ENCODE assay signal across 9 cellular contexts in genomic region chr4:30380404-30380998, GRCh38.
DNase-seq lines count a peak whose midpoint lies in the region; ATAC-seq and TF ChIP-seq lines count a peak whose summit lies in the region.
"Had no signal": no experiment of that assay in that cellular context is flagged by ENCODE, and none has a peak within 500 bp of the region (broad histone marks: within the 10 kb centered on the region; RNA-seq: fewer than 3 reads in every experiment).

No MANE protein-coding gene starts in this region.

- H3K4me1 ChIP-seq in spleen = no peaks in the 10 kb centered on the region
- H3K4me1 ChIP-seq: BLaER1 had no signal

- ATAC-seq in GM21619 (IDR thresholded peaks at IDR 0.05; ENCODE audit: unreplicated experiment) (peak; percentile 92), GM21367 (IDR thresholded peaks at IDR 0.05; ENCODE audit: unreplicated experiment) (no peak)

- peak; percentile 22 for DNase-seq in NCI-H1436 (lab: John Stamatoyannopoulos, UW)
- no peak for DNase-seq in NCI-H1436 treated with DMSO at 0.1 percent for 48 hours (lab: John Stamatoyannopoulos, UW)
- peak; percentile 57 for DNase-seq in LNCaP clone FGC (ENCODE audit: low read depth)
- peak in 1 of 2 donors; percentile 43 for DNase-seq in foreskin fibroblast
- DNase-seq in spleen = no peak

- H3F3A ChIP-seq in SU-DHL-6 (ENCODE audit: insufficient read depth) = no peaks in the 10 kb centered on the region

- H4K20me1 ChIP-seq in SU-DHL-6 (ENCODE audit: low read depth, low read length) = no peaks in the 10 kb centered on the region
- H4K20me1 ChIP-seq: BLaER1 had no signal

- 56 to 69% (median 58%) methylated on average over 6 of the region's 6 CpGs for WGBS in spleen, 5 donors

- no peaks in the 10 kb centered on the region for H3K9me2 ChIP-seq in SU-DHL-6 (replicated peaks; ENCODE audit: insufficient read depth, low read length)

- no peaks in the 10 kb centered on the region for H3K79me2 ChIP-seq in SU-DHL-6 (ENCODE audit: insufficient read depth, low read length)

- no peak overlapping the region for H3K27ac ChIP-seq in SU-DHL-6 (ENCODE audit: low read depth, low read length)
- no peak overlapping the region for H3K27ac ChIP-seq in spleen
- H3K27ac ChIP-seq: BLaER1 had no signal

- intact Hi-C loops in spleen (cut with DNase I; ENCODE audit: low total_unique reads) = no loop called here

- no peak overlapping the region for H2AFZ ChIP-seq in SU-DHL-6 (ENCODE audit: low read depth, low read length, severe bottlenecking)

- TF ChIP-seq POLR2A in spleen (IDR thresholded peaks at IDR 0.05) = no peak

- H3K4me3 ChIP-seq in LNCaP clone FGC (ENCODE audit: low read depth, low read length) = no peak overlapping the region
- H3K4me3 ChIP-seq in SU-DHL-6 (ENCODE audit: insufficient read depth, low read length, poor library complexity, severe bottlenecking) = no peak overlapping the region
- no peak overlapping the region for H3K4me3 ChIP-seq in foreskin fibroblast (ENCODE audit: low read depth in 1 of 2, low read length in 2 of 2)
- no peak overlapping the region for H3K4me3 ChIP-seq in spleen
- H3K4me3 ChIP-seq: BLaER1 had no signal

- peak; percentile 93 for TF ChIP-seq CTCF in LNCaP clone FGC (IDR thresholded peaks at IDR 0.05; ENCODE audit: control insufficient read depth, extremely low read depth, insufficient read depth)
- peak; percentile 24 for TF ChIP-seq CTCF in SU-DHL-6 (IDR thresholded peaks at IDR 0.05; ENCODE audit: insufficient read depth, low read length, poor library complexity, severe bottlenecking)
- peak; percentile 70 for TF ChIP-seq CTCF in foreskin fibroblast (IDR thresholded peaks at IDR 0.05; ENCODE audit: low read depth, low read length)
- TF ChIP-seq CTCF in spleen (IDR thresholded peaks at IDR 0.05 in 8 of 11, conservative IDR thresholded peaks at IDR 0.05 in 3 of 11) = peak in 7 of 11 experiments; percentile 21 to 62 (median 48)

- H3K9me3 ChIP-seq in SU-DHL-6 (ENCODE audit: insufficient read depth, low read length) (no peaks in the 10 kb centered on the region), spleen (peaks cover 0 to 23% (median 2%) of the 10 kb centered on the region in 8 donors)
- H3K9me3 ChIP-seq: BLaER1 had no signal

- H3K36me3 ChIP-seq in SU-DHL-6 (ENCODE audit: low read length) (no peaks in the 10 kb centered on the region), spleen (no peaks in the 10 kb centered on the region)
- H3K36me3 ChIP-seq: BLaER1 had no signal

- H3K4me2 ChIP-seq in SU-DHL-6 (ENCODE audit: low read depth, low read length, poor library complexity, severe bottlenecking) = no peak overlapping the region
- H3K4me2 ChIP-seq: BLaER1 had no signal

- H3K9ac ChIP-seq in SU-DHL-6 (ENCODE audit: low read length) = no peak overlapping the region
- H3K9ac ChIP-seq: BLaER1 had no signal

- H3K27me3 ChIP-seq in SU-DHL-6 (ENCODE audit: low read length) (no peaks in the 10 kb centered on the region), spleen (replicated peaks in 1 of 7) (no peaks in the 10 kb centered on the region)
- H3K27me3 ChIP-seq: BLaER1 had no signal

Comparison
In these comparisons a context has a peak if more than half of its experiments do, and no peak if none do; other contexts are left out.
1. DNase-seq: peak in NCI-H1436 (single experiment) and LNCaP clone FGC (single experiment); none in NCI-H1436 treated with DMSO at 0.1 percent for 48 hours (single experiment) and spleen (single experiment).
2. CTCF ChIP-seq: peak in every context shown above with its lines; median percentile 93 in LNCaP clone FGC; 70 in foreskin fibroblast; 48 in spleen; 24 in SU-DHL-6.